8 cellular contexts compared by ENCODE assay signal in the genomic region with DNA sequence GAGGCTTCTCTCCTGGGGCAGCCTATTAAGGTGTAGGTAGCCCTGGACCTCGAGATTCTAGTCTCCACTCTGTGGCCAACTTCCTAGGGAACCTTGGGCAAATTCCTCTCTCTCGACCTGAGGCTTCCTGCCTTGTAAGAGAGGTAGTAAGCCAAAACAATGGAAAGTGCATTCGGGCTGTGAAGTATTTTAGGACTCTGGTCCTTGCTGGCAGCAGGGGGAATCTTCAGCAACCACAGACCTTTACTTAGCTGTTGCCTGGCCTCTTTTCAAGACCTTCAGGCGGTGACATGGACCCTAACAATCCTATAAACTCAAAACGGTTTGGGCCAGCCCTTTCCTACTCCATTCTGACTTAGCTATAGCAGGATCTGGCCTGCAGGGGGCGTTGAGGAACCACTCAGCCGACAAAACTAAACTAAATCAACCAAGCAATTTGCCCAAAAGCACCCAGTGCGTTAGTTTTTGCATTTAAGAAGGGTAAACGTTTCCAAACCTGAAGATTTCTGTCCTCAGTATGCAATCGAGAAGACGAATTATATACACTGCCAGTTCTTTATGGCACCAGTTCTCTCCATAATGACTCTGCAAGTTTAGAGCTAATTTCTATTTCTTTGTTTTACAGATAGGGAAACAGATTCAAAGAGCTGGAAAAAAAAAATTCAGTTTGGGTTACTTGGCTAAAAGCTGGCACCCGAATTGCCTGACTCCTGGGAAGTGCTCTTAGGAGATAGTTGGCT. TPM values are rescaled to one million over a fixed set of nuclear protein-coding genes. Genes with fewer than 3 reads are reported as not detected.
DNase-seq lines count a peak whose midpoint lies in the region; ATAC-seq, FAIRE-seq and TF ChIP-seq lines count a peak whose summit lies in the region.

No MANE protein-coding gene starts in this region.

- H3K9me1 ChIP-seq in endothelial cell of umbilical vein (replicated peaks; ENCODE audit: control insufficient read depth, extremely low read depth, insufficient read depth, low read length): no peaks in the 10 kb centered on the region

- FAIRE-seq in endothelial cell of umbilical vein (lab: Jason Lieb, UNC): peak; percentile 87

- BruUV-seq in endothelial cell of umbilical vein (replicated peaks; lab: Mats Ljungman, UMichigan): no TSS peak

- no peak for TF ChIP-seq POLR2A in endothelial cell of umbilical vein (IDR thresholded peaks at IDR 0.05; ENCODE audit: low read depth, low read length)

- peak overlapping the region; percentile 22 for H3K27ac ChIP-seq in endothelial cell of umbilical vein (ENCODE audit: insufficient read depth, low read depth, low read length)

- TF ChIP-seq CTCF in endothelial cell of umbilical vein (IDR thresholded peaks at IDR 0.05; ENCODE audit: extremely low read depth in 1 of 2, insufficient read depth in 1 of 2, low read depth in 1 of 2, low read length in 2 of 2): peak; percentile 91 to 96

- intact Hi-C loops in endothelial cell of umbilical vein (cut with micrococcal nuclease): loop anchor here (1.0 to 2.0 kb wide), 8 partner anchors 11 to 628 kb away; a partner anchor contains a TSS

- no peaks in the 10 kb centered on the region for H3K9me3 ChIP-seq in endothelial cell of umbilical vein (replicated peaks; ENCODE audit: control insufficient read depth, insufficient read depth, low read length)

- POLR2A ChIA-PET in endothelial cell of umbilical vein (lab: Charles Lee): interaction anchor here (0.8 to 2.3 kb wide), 9 partner anchors 10 to 394 kb away, joined by 3 to 13 read pairs (median 3); a partner anchor contains a TSS

- dilution Hi-C loops in endothelial cell of umbilical vein (cut with MboI; ENCODE audit: extremely low pct_ligation_motif_present, low sequenced_read_pairs): no loop called here

- H3K9ac ChIP-seq in endothelial cell of umbilical vein (replicated peaks; ENCODE audit: extremely low read depth, insufficient read depth, low read length): peak overlapping the region; percentile 13

- H3K4me3 ChIP-seq in endothelial cell of umbilical vein (replicated peaks in 1 of 3; ENCODE audit: insufficient read depth in 1 of 3, low read depth in 1 of 3, low read length in 3 of 3): peak overlapping the region in 1 of 3 experiments; percentile 10

- no peak for ATAC-seq in HG02884 (IDR thresholded peaks at IDR 0.05; ENCODE audit: unreplicated experiment)

- H2AFZ ChIP-seq in endothelial cell of umbilical vein (ENCODE audit: low read depth, low read length): peak overlapping the region; percentile 98

- peaks cover 25% of the 10 kb centered on the region for H3K4me1 ChIP-seq in endothelial cell of umbilical vein (ENCODE audit: control insufficient read depth, extremely low read depth, insufficient read depth, low read length)

- H3K4me2 ChIP-seq in endothelial cell of umbilical vein (ENCODE audit: insufficient read depth, low read length): peak overlapping the region; percentile 62

- H3K36me3 ChIP-seq in endothelial cell of umbilical vein (ENCODE audit: control insufficient read depth in 2 of 2, extremely low read depth in 1 of 2, insufficient read depth in 2 of 2, low read length in 2 of 2): no peaks in the 10 kb centered on the region

- H3K27me3 ChIP-seq in endothelial cell of umbilical vein (ENCODE audit: control insufficient read depth in 2 of 2, insufficient read depth in 2 of 2, low read length in 2 of 2): no peaks in the 10 kb centered on the region

- CTCF ChIA-PET in endothelial cell of umbilical vein (lab: Charles Lee): interaction anchor here (0.6 to 3.6 kb wide), 48 partner anchors 11 to 629 kb away, joined by 3 to 83 read pairs (median 6); a partner anchor contains a TSS

- H3K79me2 ChIP-seq in endothelial cell of umbilical vein (ENCODE audit: control insufficient read depth, insufficient read depth, low read length): peaks cover 2% of the 10 kb centered on the region

- no peaks in the 10 kb centered on the region for H4K20me1 ChIP-seq in endothelial cell of umbilical vein (replicated peaks; ENCODE audit: control insufficient read depth, extremely low read depth, insufficient read depth, low read length)

- peak; percentile 76 for DNase-seq in DMS114 treated with DMSO at 0.1 percent for 48 hours (lab: John Stamatoyannopoulos, UW; ENCODE audit: unreplicated experiment)
- peak; percentile 79 for DNase-seq in HT1080 (ENCODE audit: low read depth)
- DNase-seq in NOMO-1 treated with dmso at 0.1 percent for 144 hours (lab: John Stamatoyannopoulos, UW; ENCODE audit: unreplicated experiment): peak; percentile 60
- DNase-seq in activated CD8-positive, alpha-beta memory T cell treated with anti-CD3 and anti-CD28 coated beads, Interleukin-2, amount 50 U/mL, for 24 hours (ENCODE audit: extremely low read depth): peak; percentile 59
- peak; percentile 85 for DNase-seq in endothelial cell of umbilical vein (ENCODE audit: low read depth, low spot score)
- DNase-seq in midbrain (lab: John Stamatoyannopoulos, UW): peak; percentile 86
- DNase-seq in stimulated activated CD8-positive, alpha-beta memory T cell treated with anti-CD3 and anti-CD28 coated beads, Interleukin-15, amount 100 ng/mL, for 4 hours (ENCODE audit: low read depth in 2 of 2): peak; percentile 52 to 57

TF ChIP-seq in endothelial cell of umbilical vein, 7 proteins besides CTCF, POLR2A, EP300 and RAD21:
- TF ChIP-seq JUN (IDR thresholded peaks at IDR 0.05; ENCODE audit: borderline replicate concordance, insufficient read depth, insufficient read length, low read depth): no peak
- TF ChIP-seq EZH2 (IDR thresholded peaks at IDR 0.05; ENCODE audit: borderline replicate concordance, low read depth, low read length, severe bottlenecking): no peak
- TF ChIP-seq, protein P1, sequence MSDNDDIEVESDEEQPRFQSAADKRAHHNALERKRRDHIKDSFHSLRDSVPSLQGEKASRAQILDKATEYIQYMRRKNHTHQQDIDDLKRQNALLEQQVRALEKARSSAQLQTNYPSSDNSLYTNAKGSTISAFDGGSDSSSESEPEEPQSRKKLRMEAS (IDR thresholded peaks at IDR 0.05; ENCODE audit: insufficient read depth, insufficient read length): no peak

RNA-seq across cellular contexts. Expression of a gene that starts 10.9 kb away (rescaled TPM):
- total RNA-seq in HT1080 (2014; rRNA removed; shearing (Covaris generic)): 20.7 and 24.6 TPM in 2 replicates
- 35.2 and 35.5 TPM in 2 replicates for polyA plus RNA-seq in HT1080 (2015; cell fraction: cytosol; rRNA removed)
- polyA plus RNA-seq in HT1080 (2015; cell fraction: nucleus; rRNA removed): 46.1 and 54.5 TPM in 2 replicates
- total RNA-seq in endothelial cell of umbilical vein: 13.1 and 13.2 TPM in 2 replicates
- 11.6 and 14.4 TPM in 2 replicates for polyA plus RNA-seq in endothelial cell of umbilical vein
- polyA plus RNA-seq in endothelial cell of umbilical vein (2011; cell fraction: cytosol; rRNA removed): 9.2 and 10.6 TPM in 2 replicates
- polyA plus RNA-seq in endothelial cell of umbilical vein (2011; cell fraction: nucleus; rRNA removed): 9.0 and 10.6 TPM in 2 replicates
- polyA plus RNA-seq in endothelial cell of umbilical vein (2012): 10.3 and 11.3 TPM in 2 replicates
- 10.5 and 12.4 TPM in 2 replicates for polyA minus RNA-seq in endothelial cell of umbilical vein
- 22.2 TPM for polyA minus RNA-seq in endothelial cell of umbilical vein (2011; cell fraction: cytosol; rRNA and poly(A)+ RNA removed)
- 3.8 and 4.9 TPM in 2 replicates for polyA minus RNA-seq in endothelial cell of umbilical vein (2011; cell fraction: nucleus; rRNA and poly(A)+ RNA removed)

RNA-seq across cellular contexts. Expression of a gene that starts 12.5 kb away (rescaled TPM):
- total RNA-seq in HT1080 (2014; rRNA removed; shearing (Covaris generic)): 171 and 197 TPM in 2 replicates
- 182 and 237 TPM in 2 replicates for polyA plus RNA-seq in HT1080 (2015; cell fraction: cytosol; rRNA removed)
- 73.9 and 87.3 TPM in 2 replicates for polyA plus RNA-seq in HT1080 (2015; cell fraction: nucleus; rRNA removed)
- 133 and 144 TPM in 2 replicates for total RNA-seq in endothelial cell of umbilical vein
- 161 and 243 TPM in 2 replicates for polyA plus RNA-seq in endothelial cell of umbilical vein
- polyA plus RNA-seq in endothelial cell of umbilical vein (2011; cell fraction: cytosol; rRNA removed): 260 and 299 TPM in 2 replicates
- polyA plus RNA-seq in endothelial cell of umbilical vein (2011; cell fraction: nucleus; rRNA removed): 85.8 and 95.8 TPM in 2 replicates
- polyA plus RNA-seq in endothelial cell of umbilical vein (2012): 201 and 213 TPM in 2 replicates
- 41.7 and 66.9 TPM in 2 replicates for polyA minus RNA-seq in endothelial cell of umbilical vein
- 187 TPM for polyA minus RNA-seq in endothelial cell of umbilical vein (2011; cell fraction: cytosol; rRNA and poly(A)+ RNA removed)
- polyA minus RNA-seq in endothelial cell of umbilical vein (2011; cell fraction: nucleus; rRNA and poly(A)+ RNA removed): 9.5 and 16.1 TPM in 2 replicates

RNA-seq across cellular contexts. Expression of a gene that starts 15.6 kb away (rescaled TPM):
- 82.0 and 85.2 TPM in 2 replicates for total RNA-seq in HT1080 (2014; rRNA removed; shearing (Covaris generic))
- 81.9 and 82.4 TPM in 2 replicates for polyA plus RNA-seq in HT1080 (2015; cell fraction: cytosol; rRNA removed)
- polyA plus RNA-seq in HT1080 (2015; cell fraction: nucleus; rRNA removed): 68.3 and 68.4 TPM in 2 replicates
- total RNA-seq in endothelial cell of umbilical vein: 101 and 106 TPM in 2 replicates
- polyA plus RNA-seq in endothelial cell of umbilical vein: 71.0 and 73.3 TPM in 2 replicates
- 80.2 and 85.5 TPM in 2 replicates for polyA plus RNA-seq in endothelial cell of umbilical vein (2011; cell fraction: cytosol; rRNA removed)
- 50.4 and 78.2 TPM in 2 replicates for polyA plus RNA-seq in endothelial cell of umbilical vein (2011; cell fraction: nucleus; rRNA removed)
- 90.4 and 112 TPM in 2 replicates for polyA plus RNA-seq in endothelial cell of umbilical vein (2012)
- polyA minus RNA-seq in endothelial cell of umbilical vein: 29.0 and 30.5 TPM in 2 replicates
- polyA minus RNA-seq in endothelial cell of umbilical vein (2011; cell fraction: cytosol; rRNA and poly(A)+ RNA removed): 21.0 TPM
- polyA minus RNA-seq in endothelial cell of umbilical vein (2011; cell fraction: nucleus; rRNA and poly(A)+ RNA removed): 11.0 and 17.1 TPM in 2 replicates
